Comparison of ENCODE assay signal across 8 cellular contexts in the genomic region with DNA sequence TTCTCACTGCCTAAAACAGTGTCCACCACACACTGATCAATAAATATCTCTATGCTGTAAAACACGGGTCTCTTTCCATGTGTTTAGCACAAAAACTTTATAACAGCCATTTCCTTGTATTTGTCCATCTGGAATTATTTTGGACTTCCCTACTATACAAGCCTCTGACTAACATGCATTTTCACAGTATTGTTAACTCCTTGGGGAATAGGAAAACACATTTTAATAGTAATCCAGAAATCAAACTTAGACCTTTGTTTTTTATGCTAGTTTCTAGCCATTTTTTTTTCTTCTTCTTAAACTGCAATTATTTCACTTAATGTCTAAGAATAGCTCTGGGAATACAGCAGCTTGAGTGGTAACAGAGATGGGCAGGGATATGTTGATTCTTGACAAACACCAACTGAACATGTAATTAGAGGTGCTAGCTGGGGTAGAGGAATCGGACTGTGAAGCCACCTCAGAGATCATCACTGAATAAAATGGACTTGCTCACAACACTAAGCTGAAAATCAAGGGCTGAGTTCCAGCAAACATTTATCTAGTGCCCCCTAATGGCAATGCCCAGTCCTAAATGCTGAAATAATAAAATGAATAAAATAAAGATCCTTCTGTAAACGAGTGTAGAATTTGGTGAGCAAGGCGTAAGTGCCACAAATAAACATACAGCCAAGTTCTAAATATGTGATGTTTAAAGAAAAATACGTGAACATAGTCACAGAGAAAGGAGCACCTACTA.
DNase-seq lines count a peak whose midpoint lies in the region; ATAC-seq and TF ChIP-seq lines count a peak whose summit lies in the region.

No MANE protein-coding gene starts in this region.

- peak in 6 of 7 experiments; percentile 32 to 45 (median 40) for TF ChIP-seq CTCF in body of pancreas (IDR thresholded peaks at IDR 0.05)

- ATAC-seq in body of pancreas = no peak

- H3K4me3 ChIP-seq in body of pancreas = no peak overlapping the region

- H3K4me1 ChIP-seq in body of pancreas = no peaks in the 10 kb centered on the region

- no peak for TF ChIP-seq EP300 in Ishikawa (IDR thresholded peaks at IDR 0.05; ENCODE audit: borderline replicate concordance)

- no peaks in the 10 kb centered on the region for H3K9me3 ChIP-seq in body of pancreas

- intact Hi-C loops in body of pancreas (cut with DNase I) = no loop called here

- TF ChIP-seq POLR2A in body of pancreas (IDR thresholded peaks at IDR 0.05) = no peak

- 17 to 20% methylated on average over 5 of the region's 5 CpGs for WGBS in body of pancreas, 2 donors

- DNase-seq in D341Med (ENCODE audit: low spot score) (peak; percentile 10), body of pancreas (no peak), medulla oblongata (ENCODE audit: extremely low spot score) (peak; percentile 83), SKM-1 treated with dmso at 0.1 percent for 144 hours (lab: John Stamatoyannopoulos, UW; ENCODE audit: unreplicated experiment) (no peak), NCI-H2081 (lab: John Stamatoyannopoulos, UW) (no peak), NCI-H187 treated with DMSO at 0.1 percent for 48 hours (lab: John Stamatoyannopoulos, UW) (no peak), ecto neural progenitor cell (ENCODE audit: low spot score) (no peak)

- H3K27ac ChIP-seq in body of pancreas = no peak overlapping the region

- H3K36me3 ChIP-seq in body of pancreas (replicated peaks in 1 of 2; ENCODE audit: insufficient read depth in 1 of 2, low read depth in 2 of 2) = no peaks in the 10 kb centered on the region

- peak; percentile 45 for TF ChIP-seq RAD21 in Ishikawa (IDR thresholded peaks at IDR 0.05; ENCODE audit: low read depth)

- no peaks in the 10 kb centered on the region for H3K27me3 ChIP-seq in body of pancreas

TF ChIP-seq in Ishikawa, 13 proteins besides CTCF, POLR2A, EP300 and RAD21:
- TF ChIP-seq NFIC (IDR thresholded peaks at IDR 0.05) = no peak
- TF ChIP-seq TEAD4 (IDR thresholded peaks at IDR 0.05) = no peak
- TF ChIP-seq EGR1 (IDR thresholded peaks at IDR 0.05) = no peak
- TF ChIP-seq CEBPB (IDR thresholded peaks at IDR 0.05) = no peak
- TF ChIP-seq FOXM1 (IDR thresholded peaks at IDR 0.05; ENCODE audit: borderline replicate concordance, low read depth) = no peak
- no peak for TF ChIP-seq TCF12 (IDR thresholded peaks at IDR 0.05; ENCODE audit: low read depth)
- TF ChIP-seq, protein P1, sequence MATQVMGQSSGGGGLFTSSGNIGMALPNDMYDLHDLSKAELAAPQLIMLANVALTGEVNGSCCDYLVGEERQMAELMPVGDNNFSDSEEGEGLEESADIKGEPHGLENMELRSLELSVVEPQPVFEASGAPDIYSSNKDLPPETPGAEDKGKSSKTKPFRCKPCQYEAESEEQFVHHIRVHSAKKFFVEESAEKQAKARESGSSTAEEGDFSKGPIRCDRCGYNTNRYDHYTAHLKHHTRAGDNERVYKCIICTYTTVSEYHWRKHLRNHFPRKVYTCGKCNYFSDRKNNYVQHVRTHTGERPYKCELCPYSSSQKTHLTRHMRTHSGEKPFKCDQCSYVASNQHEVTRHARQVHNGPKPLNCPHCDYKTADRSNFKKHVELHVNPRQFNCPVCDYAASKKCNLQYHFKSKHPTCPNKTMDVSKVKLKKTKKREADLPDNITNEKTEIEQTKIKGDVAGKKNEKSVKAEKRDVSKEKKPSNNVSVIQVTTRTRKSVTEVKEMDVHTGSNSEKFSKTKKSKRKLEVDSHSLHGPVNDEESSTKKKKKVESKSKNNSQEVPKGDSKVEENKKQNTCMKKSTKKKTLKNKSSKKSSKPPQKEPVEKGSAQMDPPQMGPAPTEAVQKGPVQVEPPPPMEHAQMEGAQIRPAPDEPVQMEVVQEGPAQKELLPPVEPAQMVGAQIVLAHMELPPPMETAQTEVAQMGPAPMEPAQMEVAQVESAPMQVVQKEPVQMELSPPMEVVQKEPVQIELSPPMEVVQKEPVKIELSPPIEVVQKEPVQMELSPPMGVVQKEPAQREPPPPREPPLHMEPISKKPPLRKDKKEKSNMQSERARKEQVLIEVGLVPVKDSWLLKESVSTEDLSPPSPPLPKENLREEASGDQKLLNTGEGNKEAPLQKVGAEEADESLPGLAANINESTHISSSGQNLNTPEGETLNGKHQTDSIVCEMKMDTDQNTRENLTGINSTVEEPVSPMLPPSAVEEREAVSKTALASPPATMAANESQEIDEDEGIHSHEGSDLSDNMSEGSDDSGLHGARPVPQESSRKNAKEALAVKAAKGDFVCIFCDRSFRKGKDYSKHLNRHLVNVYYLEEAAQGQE (IDR thresholded peaks at IDR 0.05; ENCODE audit: low read depth) = no peak
- TF ChIP-seq TAF1 (IDR thresholded peaks at IDR 0.05; ENCODE audit: low read depth) = no peak
- TF ChIP-seq YY1 (IDR thresholded peaks at IDR 0.05; ENCODE audit: low read depth) = no peak
- TF ChIP-seq CREB1 (IDR thresholded peaks at IDR 0.05; ENCODE audit: low read depth) = no peak
- TF ChIP-seq ZBTB7A (IDR thresholded peaks at IDR 0.05; ENCODE audit: low read depth) = no peak
- TF ChIP-seq, protein P2, sequence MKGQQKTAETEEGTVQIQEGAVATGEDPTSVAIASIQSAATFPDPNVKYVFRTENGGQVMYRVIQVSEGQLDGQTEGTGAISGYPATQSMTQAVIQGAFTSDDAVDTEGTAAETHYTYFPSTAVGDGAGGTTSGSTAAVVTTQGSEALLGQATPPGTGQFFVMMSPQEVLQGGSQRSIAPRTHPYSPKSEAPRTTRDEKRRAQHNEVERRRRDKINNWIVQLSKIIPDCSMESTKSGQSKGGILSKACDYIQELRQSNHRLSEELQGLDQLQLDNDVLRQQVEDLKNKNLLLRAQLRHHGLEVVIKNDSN (IDR thresholded peaks at IDR 0.05) = no peak

Comparison
In these comparisons a context has a peak if more than half of its experiments do, and no peak if none do; other contexts are left out.
1. DNase-seq: peak in D341Med (single experiment) and medulla oblongata (single experiment); none in body of pancreas (0 of 4), SKM-1 treated with dmso at 0.1 percent for 144 hours (single experiment), NCI-H2081 (0 of 2), NCI-H187 treated with DMSO at 0.1 percent for 48 hours (single experiment) and ecto neural progenitor cell (single experiment).